10 cellular contexts compared by ENCODE assay signal in genomic region chr15:66621491-66622467, GRCh38. TPM values are rescaled to one million over a fixed set of nuclear protein-coding genes. Genes with fewer than 3 reads are reported as not detected.
DNase-seq lines count a peak whose midpoint lies in the region; ATAC-seq and TF ChIP-seq lines count a peak whose summit lies in the region.
"Had no signal": no experiment of that assay in that cellular context is flagged by ENCODE, and none has a peak within 500 bp of the region (broad histone marks: within the 10 kb centered on the region; RNA-seq: fewer than 3 reads in every experiment).

No MANE protein-coding gene starts in this region.

- peak; percentile 48 for DNase-seq in AG20443 (ENCODE audit: low spot score)
- no peak for DNase-seq in Panc1 (ENCODE audit: low read depth, low spot score)
- no peak for DNase-seq in left ventricle myocardium superior
- DNase-seq in psoas muscle: no peak
- no peak for DNase-seq in prostate gland (ENCODE audit: low spot score)
- no peak for DNase-seq in 8988T
- DNase-seq in mesenteric fat pad (ENCODE audit: low spot score): no peak
- DNase-seq in middle frontal gyrus (ENCODE audit: extremely low spot score, low spot score): no peak
- DNase-seq: C1 segment of cervical spinal cord had no signal

- H3K4me3 ChIP-seq in Panc1 (ENCODE audit: low read depth in 2 of 2, low read length in 2 of 2): no peak overlapping the region
- peak overlapping the region; percentile 55 for H3K4me3 ChIP-seq in psoas muscle
- H3K4me3 ChIP-seq in prostate gland: no peak overlapping the region

- 12 to 26% (median 22%) methylated on average over 44 to 75 of the region's 75 CpGs for WGBS in psoas muscle, 3 donors
- 34% methylated on average over 56 of the region's 75 CpGs for WGBS in prostate gland

- H3K36me3 ChIP-seq in Panc1 (ENCODE audit: control insufficient read depth, insufficient read depth, low read length): no peaks in the 10 kb centered on the region
- no peaks in the 10 kb centered on the region for H3K36me3 ChIP-seq in psoas muscle (ENCODE audit: insufficient read depth in 1 of 2, low read depth in 1 of 2)
- H3K36me3 ChIP-seq in prostate gland: no peaks in the 10 kb centered on the region

- H3K27ac ChIP-seq in Panc1 (ENCODE audit: low read length) (peak overlapping the region; percentile 31), psoas muscle (no peak overlapping the region), prostate gland (no peak overlapping the region)

- no peak for TF ChIP-seq CTCF in Panc1 (IDR thresholded peaks at IDR 0.05)
- TF ChIP-seq CTCF in psoas muscle (IDR thresholded peaks at IDR 0.05): no peak
- TF ChIP-seq CTCF in prostate gland (IDR thresholded peaks at IDR 0.05): no peak

- intact Hi-C loops in Panc1 (cut with micrococcal nuclease; ENCODE audit: unreplicated experiment) (no loop called here), left ventricle myocardium superior (cut with micrococcal nuclease) (loop anchor here (10.0 kb wide), 1 partner anchor 73 kb away; no protein-coding TSS in a partner anchor), psoas muscle (cut with DNase I) (loop anchor here in 1 of 2 donors (5.0 kb wide), 1 partner anchor 66 kb away; no protein-coding TSS in a partner anchor), prostate gland (cut with DNase I) (loop anchor here (2.0 kb wide), 1 partner anchor 79 kb away; no protein-coding TSS in a partner anchor)

- BruUV-seq in Panc1 (replicated peaks; lab: Mats Ljungman, UMichigan): no TSS peak

- H3K27me3 ChIP-seq in Panc1 (ENCODE audit: control insufficient read depth, insufficient read depth, low read length) (no peaks in the 10 kb centered on the region), psoas muscle (ENCODE audit: insufficient read depth in 3 of 3, low read length in 2 of 3) (peaks cover 0 to 20% (median 6%) of the 10 kb centered on the region in 3 donors), prostate gland (replicated peaks; ENCODE audit: insufficient read depth) (no peaks in the 10 kb centered on the region)

- H3K4me1 ChIP-seq in Panc1 (ENCODE audit: control insufficient read depth, insufficient read depth, low read length) (peaks cover 45% of the 10 kb centered on the region), psoas muscle (peaks cover 7% of the 10 kb centered on the region), prostate gland (replicated peaks) (peaks cover 13% of the 10 kb centered on the region)

- in situ Hi-C loops in Panc1 (cut with HindIII; ENCODE audit: low pct_unique_long_range_greater_than_20kb, low sequenced_read_pairs): no loop called here

- CTCF ChIA-PET in Panc1 (lab: Charles Lee): interaction anchor here (0.7 to 1.2 kb wide), 3 partner anchors 13 to 230 kb away, joined by 3 read pairs; no protein-coding TSS in a partner anchor

- TF ChIP-seq POLR2A in prostate gland (IDR thresholded peaks at IDR 0.05): no peak

- ATAC-seq in Panc1: no peak
- peak; percentile 51 for ATAC-seq in left ventricle myocardium superior
- no peak for ATAC-seq in psoas muscle

- POLR2A ChIA-PET in Panc1 (lab: Charles Lee): no interaction called here

- H3K9me3 ChIP-seq in Panc1 (ENCODE audit: control insufficient read depth, insufficient read depth, low read depth, low read length) (no peaks in the 10 kb centered on the region), psoas muscle (no peaks in the 10 kb centered on the region), prostate gland (no peaks in the 10 kb centered on the region)

RNA-seq across cellular contexts. Expression of gene LCTL, which starts 56.0 kb away (rescaled TPM):
- total RNA-seq in Panc1 (2021; ENCODE audit: unreplicated experiment): not detected
- polyA plus RNA-seq in Panc1 (2012; ENCODE audit: insufficient read length): 0.21 TPM
- not detected for total RNA-seq in left ventricle myocardium superior
- not detected for total RNA-seq in psoas muscle
- polyA plus RNA-seq in psoas muscle: not detected
- not detected for total RNA-seq in prostate gland
- total RNA-seq in mesenteric fat pad: not detected
- total RNA-seq: posterior vena cava had no signal
